26 cellular contexts compared by ENCODE assay signal in genomic region chr4:147034372-147034771, GRCh38.
DNase-seq lines count a peak whose midpoint lies in the region; ATAC-seq, FAIRE-seq and TF ChIP-seq lines count a peak whose summit lies in the region.
"Had no signal": no experiment of that assay in that cellular context is flagged by ENCODE, and none has a peak within 500 bp of the region (broad histone marks: within the 10 kb centered on the region; RNA-seq: fewer than 3 reads in every experiment).

No MANE protein-coding gene starts in this region.

- no peak overlapping the region for H2BK5ac ChIP-seq in neuronal stem cell (ENCODE audit: low read length)

- H4K20me1 ChIP-seq in HepG2 (ENCODE audit: insufficient read depth, low read length) = no peaks in the 10 kb centered on the region
- H4K20me1 ChIP-seq: BLaER1 had no signal

- H3K23ac ChIP-seq in neuronal stem cell (ENCODE audit: low read depth, low read length, poor library complexity) = no peak overlapping the region

- DNase-seq in EL (peak; percentile 7), adipocyte (ENCODE audit: low read depth) (peak; percentile 68), fibroblast of gingiva (ENCODE audit: low read depth) (peak; percentile 62), neuronal stem cell (ENCODE audit: low spot score) (no peak), HepG2 (ENCODE audit: low spot score) (no peak), prostate gland (ENCODE audit: low spot score) (no peak), NCI-H2029 treated with DMSO at 0.1 percent for 48 hours (lab: John Stamatoyannopoulos, UW) (no peak)
- DNase-seq: activated CD4-positive, alpha-beta T cell treated with anti-CD3 and anti-CD28 coated beads for 4 hours; activated CD8-positive, alpha-beta T cell treated with anti-CD3 and anti-CD28 coated beads, Interleukin-2, amount 10 ng/mL, durations not matched to agents 7 days and 5 days; dorsolateral prefrontal cortex; GOT3; head of caudate nucleus; kidney; naive thymus-derived CD8-positive, alpha-beta T cell; NCI-H146; NCI-H446; NCI-H774; stimulated activated CD4-positive, alpha-beta T cell treated with anti-CD3 and anti-CD28 coated beads, Interleukin-15, amount 100 ng/mL, for 24 hours; stimulated activated CD4-positive, alpha-beta T cell treated with anti-CD3 and anti-CD28 coated beads, Interleukin-4, amount 100 ng/mL, for 4 hours; transverse colon had no signal

- TF ChIP-seq POLR2A in HepG2 (IDR thresholded peaks at IDR 0.05; ENCODE audit: insufficient read depth in 1 of 2, low read depth in 2 of 2, low read length in 2 of 2) (no peak), prostate gland (IDR thresholded peaks at IDR 0.05) (no peak)

- TF ChIP-seq RAD21 in HepG2 (CRISPR knock-in tag; IDR thresholded peaks at IDR 0.05) = no peak

- BruUV-seq in HepG2 (replicated peaks; lab: Mats Ljungman, UMichigan) = no TSS peak

- no peak overlapping the region for H2BK12ac ChIP-seq in neuronal stem cell (ENCODE audit: low read length)

- H3K4me2 ChIP-seq in neuronal stem cell (ENCODE audit: insufficient read depth, low read length, poor library complexity, severe bottlenecking) (no peak overlapping the region), HepG2 (ENCODE audit: low read depth, low read length) (no peak overlapping the region)
- H3K4me2 ChIP-seq: BLaER1 had no signal

- H2BK15ac ChIP-seq in neuronal stem cell (ENCODE audit: low read length) = no peak overlapping the region

- H3K4ac ChIP-seq in neuronal stem cell (ENCODE audit: low read length) = no peak overlapping the region

- H3K79me1 ChIP-seq in neuronal stem cell (ENCODE audit: low read depth, low read length) = no peaks in the 10 kb centered on the region

- H3K9ac ChIP-seq in adipocyte (ENCODE audit: low read length) (peak overlapping the region; percentile 51), neuronal stem cell (ENCODE audit: low read depth, low read length, poor library complexity) (no peak overlapping the region), HepG2 (ENCODE audit: insufficient read depth, low read depth, low read length) (no peak overlapping the region)
- H3K9ac ChIP-seq: BLaER1 had no signal

- H2AFZ ChIP-seq in neuronal stem cell (ENCODE audit: low read length) = peak overlapping the region; percentile 32
- H2AFZ ChIP-seq in HepG2 (ENCODE audit: low read length) = no peak overlapping the region

- no peaks in the 10 kb centered on the region for H3K36me3 ChIP-seq in adipocyte (ENCODE audit: control insufficient read depth, insufficient read depth, low read length, severe bottlenecking)
- H3K36me3 ChIP-seq in neuronal stem cell (replicated peaks in 1 of 2; ENCODE audit: control insufficient read depth in 2 of 2, insufficient read depth in 2 of 2, low read length in 2 of 2) = no peaks in the 10 kb centered on the region
- H3K36me3 ChIP-seq in HepG2 (replicated peaks in 1 of 2; ENCODE audit: control insufficient read depth in 1 of 2, insufficient read depth in 2 of 2, low read length in 2 of 2) = no peaks in the 10 kb centered on the region
- H3K36me3 ChIP-seq in prostate gland = no peaks in the 10 kb centered on the region
- H3K36me3 ChIP-seq: BLaER1, transverse colon had no signal

- no peak overlapping the region for H4K91ac ChIP-seq in neuronal stem cell (ENCODE audit: low read depth, low read length, poor library complexity)

- H2AK5ac ChIP-seq in neuronal stem cell (ENCODE audit: low read depth, low read length) = no peak overlapping the region

- H3K4me1 ChIP-seq in adipocyte (ENCODE audit: control insufficient read depth, insufficient read depth, low read length) = peaks cover 16% of the 10 kb centered on the region
- H3K4me1 ChIP-seq in neuronal stem cell (ENCODE audit: control insufficient read depth in 2 of 2, insufficient read depth in 1 of 2, low read depth in 1 of 2, low read length in 2 of 2) = peaks cover 0 to 5% of the 10 kb centered on the region in 2 donors
- H3K4me1 ChIP-seq in HepG2 (ENCODE audit: insufficient read depth, low read length) = no peaks in the 10 kb centered on the region
- no peaks in the 10 kb centered on the region for H3K4me1 ChIP-seq in prostate gland (replicated peaks)
- H3K4me1 ChIP-seq: BLaER1, transverse colon had no signal

- H3K9me3 ChIP-seq in adipocyte (ENCODE audit: control insufficient read depth, low read length) = no peaks in the 10 kb centered on the region
- no peaks in the 10 kb centered on the region for H3K9me3 ChIP-seq in neuronal stem cell (replicated peaks in 1 of 2; ENCODE audit: control insufficient read depth in 2 of 2, insufficient read depth in 1 of 2, low read depth in 1 of 2, low read length in 2 of 2)
- H3K9me3 ChIP-seq in HepG2 (ENCODE audit: low read length) = no peaks in the 10 kb centered on the region
- no peaks in the 10 kb centered on the region for H3K9me3 ChIP-seq in prostate gland
- H3K9me3 ChIP-seq: BLaER1, transverse colon had no signal

- no peak overlapping the region for H4K8ac ChIP-seq in neuronal stem cell (ENCODE audit: low read depth, low read length)

- H3K18ac ChIP-seq in neuronal stem cell (ENCODE audit: low read length) = no peak overlapping the region

- TF ChIP-seq CTCF in HepG2 (CRISPR knock-in tag; IDR thresholded peaks at IDR 0.05) (no peak), prostate gland (IDR thresholded peaks at IDR 0.05) (no peak)

- no peak for TF ChIP-seq EP300 in HepG2 (IDR thresholded peaks at IDR 0.05; ENCODE audit: low read depth in 2 of 2, low read length in 2 of 2)
- no peak for TF ChIP-seq EP300 in HepG2 (CRISPR knock-in tag; IDR thresholded peaks at IDR 0.05; ENCODE audit: borderline replicate concordance)

- no peaks in the 10 kb centered on the region for H3K79me2 ChIP-seq in HepG2 (ENCODE audit: insufficient read depth, low read length)

- no peak overlapping the region for H3K14ac ChIP-seq in neuronal stem cell (ENCODE audit: low read length)

- H2BK120ac ChIP-seq in neuronal stem cell (ENCODE audit: low read depth, low read length) = no peak overlapping the region

- H3K27me3 ChIP-seq in adipocyte (replicated peaks; ENCODE audit: control insufficient read depth, insufficient read depth, low read length) (no peaks in the 10 kb centered on the region), neuronal stem cell (ENCODE audit: control insufficient read depth in 3 of 3, insufficient read depth in 3 of 3, low read depth in 1 of 3, low read length in 3 of 3) (no peaks in the 10 kb centered on the region), HepG2 (ENCODE audit: control insufficient read depth in 1 of 2, insufficient read depth in 2 of 2, low read length in 2 of 2) (peaks cover 0 to 5% of the 10 kb centered on the region in 2 experiments; a peak in 1 of 5 replicates), prostate gland (replicated peaks; ENCODE audit: insufficient read depth) (no peaks in the 10 kb centered on the region)
- H3K27me3 ChIP-seq: BLaER1, transverse colon had no signal

- FAIRE-seq in HepG2 (lab: Jason Lieb, UNC) = no peak
- FAIRE-seq: endometrium, GM19239, kidney, RCC 7860 had no signal

- H3K4me3 ChIP-seq in adipocyte (ENCODE audit: low read length) (no peak overlapping the region), neuronal stem cell (ENCODE audit: low read length in 2 of 2) (no peak overlapping the region), HepG2 (replicated peaks in 1 of 3; ENCODE audit: insufficient read depth in 1 of 3, low read depth in 2 of 3, low read length in 3 of 3) (no peak overlapping the region), prostate gland (no peak overlapping the region)
- H3K4me3 ChIP-seq: BLaER1, dorsolateral prefrontal cortex, transverse colon had no signal

- H3K27ac ChIP-seq in neuronal stem cell (replicated peaks; ENCODE audit: low read length) (no peak overlapping the region), HepG2 (ENCODE audit: extremely low read length, insufficient read depth, low read length) (no peak overlapping the region), prostate gland (no peak overlapping the region)
- H3K27ac ChIP-seq: BLaER1, dorsolateral prefrontal cortex, transverse colon had no signal

- WGBS in neuronal stem cell (ENCODE audit: extremely low coverage in 2 of 2, insufficient read length in 2 of 2, insufficient replicate concordance in 1 of 2), 2 donors = no CpG with 5 or more reads among the region's 1 CpG
- 0% methylated on average over 1 of the region's 1 CpG for WGBS in HepG2 (ENCODE audit: low lambda C conversion rate)
- WGBS in prostate gland = 58% methylated on average over 1 of the region's 1 CpG

- POLR2A ChIA-PET in HepG2 (lab: Yijun Ruan, JAX) = no interaction called here

- CTCF ChIA-PET in HepG2 (lab: Yijun Ruan, JAX; ENCODE audit: low intra/inter-chr PET ratio, low total read pairs) = no interaction called here

- in situ Hi-C loops in HepG2 (cut with HindIII; ENCODE audit: extremely low pct_ligation_motif_present, low pct_unique_long_range_greater_than_20kb) = no loop called here

- intact Hi-C loops in HepG2 (cut with micrococcal nuclease; ENCODE audit: unreplicated experiment) = no loop called here
- intact Hi-C loops in prostate gland (cut with DNase I) = no loop called here

- ATAC-seq in GM18873 (IDR thresholded peaks at IDR 0.05; ENCODE audit: low FRiP score, unreplicated experiment) = no peak
- ATAC-seq in HepG2 = no peak
- ATAC-seq: activated CD8-positive, alpha-beta T cell treated with anti-CD3 and anti-CD28 coated beads, Interleukin-2, amount 10 ng/mL, durations not matched to agents 7 days and 5 days; activated naive CD4-positive, alpha-beta T cell treated with anti-CD3 and anti-CD28 coated beads, Interleukin-2, amount 50 U/mL, for 72 hours; naive thymus-derived CD8-positive, alpha-beta T cell had no signal

TF ChIP-seq in HepG2, 621 proteins besides CTCF, POLR2A, EP300 and RAD21 (continues in another document):
- TF ChIP-seq, protein P1, sequence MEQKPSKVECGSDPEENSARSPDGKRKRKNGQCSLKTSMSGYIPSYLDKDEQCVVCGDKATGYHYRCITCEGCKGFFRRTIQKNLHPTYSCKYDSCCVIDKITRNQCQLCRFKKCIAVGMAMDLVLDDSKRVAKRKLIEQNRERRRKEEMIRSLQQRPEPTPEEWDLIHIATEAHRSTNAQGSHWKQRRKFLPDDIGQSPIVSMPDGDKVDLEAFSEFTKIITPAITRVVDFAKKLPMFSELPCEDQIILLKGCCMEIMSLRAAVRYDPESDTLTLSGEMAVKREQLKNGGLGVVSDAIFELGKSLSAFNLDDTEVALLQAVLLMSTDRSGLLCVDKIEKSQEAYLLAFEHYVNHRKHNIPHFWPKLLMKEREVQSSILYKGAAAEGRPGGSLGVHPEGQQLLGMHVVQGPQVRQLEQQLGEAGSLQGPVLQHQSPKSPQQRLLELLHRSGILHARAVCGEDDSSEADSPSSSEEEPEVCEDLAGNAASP (CRISPR knock-in tag; IDR thresholded peaks at IDR 0.05; ENCODE audit: borderline replicate concordance) = no peak
- TF ChIP-seq MTF1 (CRISPR knock-in tag; IDR thresholded peaks at IDR 0.05) (no peak), KAT2B (IDR thresholded peaks at IDR 0.05; ENCODE audit: borderline replicate concordance, low read depth, low read length) (no peak)

Comparison
In these comparisons a context has a peak if more than half of its experiments do, and no peak if none do; other contexts are left out.
1. DNase-seq: peak in EL (single experiment), adipocyte (single experiment) and fibroblast of gingiva (single experiment); none in neuronal stem cell (single experiment), HepG2 (single experiment), prostate gland (single experiment) and NCI-H2029 treated with DMSO at 0.1 percent for 48 hours (single experiment).